25 cellular contexts compared by ENCODE assay signal in genomic region chr3:80079886-80080285, GRCh38.
"Had no signal": no experiment of that assay in that cellular context is flagged by ENCODE, and none has a peak within 500 bp of the region (broad histone marks: within the 10 kb centered on the region; RNA-seq: fewer than 3 reads in every experiment).

No MANE protein-coding gene starts in this region.

- H3K36me3 ChIP-seq: esophagus squamous epithelium, lower lobe of right lung, ovary, sigmoid colon, stomach, thyroid gland had no signal

- H3K27me3 ChIP-seq: esophagus squamous epithelium, ovary, sigmoid colon, stomach, thyroid gland had no signal

- ATAC-seq: left ventricle myocardium superior; lower lobe of right lung; naive thymus-derived CD8-positive, alpha-beta T cell; psoas muscle; right cardiac atrium; stimulated activated effector memory CD8-positive, alpha-beta T cell treated with anti-CD3 and anti-CD28 coated beads, Interleukin-12 subunit alpha, Interleukin-12 subunit beta, amount 100 ng/mL, for 72 hours had no signal

- H3K4me3 ChIP-seq: coronary artery, esophagus squamous epithelium, lower lobe of right lung, ovary, psoas muscle, sigmoid colon, stomach, thyroid gland had no signal

- FAIRE-seq: keratinocyte had no signal

- DNase-seq: dermis blood vessel endothelial cell; effector memory CD4-positive, alpha-beta T cell; erythroblast; esophagus squamous epithelium; foreskin melanocyte; hypothalamus; immature natural killer cell; left ventricle myocardium superior; lower lobe of right lung; naive thymus-derived CD8-positive, alpha-beta T cell; nephron progenitor cell; occipital lobe; ovary; posterior cingulate gyrus; psoas muscle; right cardiac atrium; sigmoid colon; stimulated activated CD4-positive, alpha-beta T cell treated with anti-CD3 and anti-CD28 coated beads, Interleukin-2, amount 100 ng/mL, for 24 hours; stimulated activated CD4-positive, alpha-beta T cell treated with anti-CD3 and anti-CD28 coated beads, Interleukin-4, amount 100 ng/mL, for 24 hours; stimulated activated naive CD4-positive, alpha-beta T cell treated with Interleukin-2 at 50 U/mL for 16 hours; stomach; thyroid gland had no signal
